In genomic region chr17:32827227-32827626, GRCh38 we compare ENCODE assay signal across 16 cellular contexts. TPM values are rescaled to one million over a fixed set of nuclear protein-coding genes. Genes with fewer than 3 reads are reported as not detected.
DNase-seq lines count a peak whose midpoint lies in the region; ATAC-seq lines count a peak whose summit lies in the region.
"Had no signal": no experiment of that assay in that cellular context is flagged by ENCODE, and none has a peak within 500 bp of the region (broad histone marks: within the 10 kb centered on the region; RNA-seq: fewer than 3 reads in every experiment).

No MANE protein-coding gene starts in this region.

- ATAC-seq in stimulated activated naive B cell treated with anti-CD40 and anti-IgM and Interleukin-4, amounts not matched to agents 10 μg/mL and 1 μg/mL and 100 μg/mL, for 72 hours (replicated peaks), result peak; percentile 41 to 44
- ATAC-seq in GM19035 (IDR thresholded peaks at IDR 0.05; ENCODE audit: unreplicated experiment), result no peak
- ATAC-seq in HG03439 (IDR thresholded peaks at IDR 0.05; ENCODE audit: unreplicated experiment), result no peak

- peak overlapping the region in 2 of 3 donors; percentile 46 to 80 for H3K27ac Mint-ChIP-seq in IgD-negative memory B cell
- H3K27ac Mint-ChIP-seq in stimulated activated naive B cell treated with anti-CD40 and anti-IgM and Interleukin-4, amounts not matched to agents 10 μg/mL and 1 μg/mL and 100 μg/mL, for 72 hours, result no peak overlapping the region
- H3K27ac Mint-ChIP-seq: activated CD4-positive, alpha-beta memory T cell treated with anti-CD3 and anti-CD28 coated beads for 36 hours; activated T-cell treated with anti-CD3 and anti-CD28 coated beads, Interleukin-2, amount 50 U/mL, for 24 hours; CD4-positive, CD25-positive, alpha-beta regulatory T cell; H9 had no signal

- H3K4me1 Mint-ChIP-seq in IgD-negative memory B cell, result peaks cover 32 to 37% (median 36%) of the 10 kb centered on the region in 3 donors
- H3K4me1 Mint-ChIP-seq in stimulated activated naive B cell treated with anti-CD40 and anti-IgM and Interleukin-4, amounts not matched to agents 10 μg/mL and 1 μg/mL and 100 μg/mL, for 72 hours, result peaks cover 10 to 28% of the 10 kb centered on the region in 2 donors

- H3K36me3 Mint-ChIP-seq in IgD-negative memory B cell, result no peaks in the 10 kb centered on the region
- H3K36me3 Mint-ChIP-seq in stimulated activated naive B cell treated with anti-CD40 and anti-IgM and Interleukin-4, amounts not matched to agents 10 μg/mL and 1 μg/mL and 100 μg/mL, for 72 hours, result no peaks in the 10 kb centered on the region
- H3K36me3 Mint-ChIP-seq: activated CD4-positive, alpha-beta memory T cell treated with anti-CD3 and anti-CD28 coated beads for 36 hours; CD4-positive, CD25-positive, alpha-beta regulatory T cell had no signal

- H3K27me3 Mint-ChIP-seq in IgD-negative memory B cell, result peaks cover 1% of the 10 kb centered on the region
- H3K27me3 Mint-ChIP-seq in stimulated activated naive B cell treated with anti-CD40 and anti-IgM and Interleukin-4, amounts not matched to agents 10 μg/mL and 1 μg/mL and 100 μg/mL, for 72 hours, result peaks cover 0 to 5% of the 10 kb centered on the region in 2 donors

- no peaks in the 10 kb centered on the region for H3K9me3 Mint-ChIP-seq in IgD-negative memory B cell
- H3K9me3 Mint-ChIP-seq in stimulated activated naive B cell treated with anti-CD40 and anti-IgM and Interleukin-4, amounts not matched to agents 10 μg/mL and 1 μg/mL and 100 μg/mL, for 72 hours, result no peaks in the 10 kb centered on the region
- H3K9me3 Mint-ChIP-seq: activated CD4-positive, alpha-beta memory T cell treated with anti-CD3 and anti-CD28 coated beads for 36 hours; activated T-cell treated with anti-CD3 and anti-CD28 coated beads, Interleukin-2, amount 50 U/mL, for 24 hours; CD4-positive, CD25-positive, alpha-beta regulatory T cell; H9 had no signal

- H3K4me3 Mint-ChIP-seq in IgD-negative memory B cell, result peak overlapping the region in 3 of 4 donors; percentile 43 to 90 (median 64)
- no peak overlapping the region for H3K4me3 Mint-ChIP-seq in stimulated activated naive B cell treated with anti-CD40 and anti-IgM and Interleukin-4, amounts not matched to agents 10 μg/mL and 1 μg/mL and 100 μg/mL, for 72 hours
- H3K4me3 Mint-ChIP-seq: activated CD4-positive, alpha-beta memory T cell treated with anti-CD3 and anti-CD28 coated beads for 36 hours; activated T-cell treated with anti-CD3 and anti-CD28 coated beads, Interleukin-2, amount 50 U/mL, for 24 hours; CD4-positive, CD25-positive, alpha-beta regulatory T cell; H9 had no signal

- peak; percentile 39 for DNase-seq in NCI-H2029 treated with DMSO at 0.1 percent for 48 hours (lab: John Stamatoyannopoulos, UW)
- no peak for DNase-seq in NCI-H2029 (lab: John Stamatoyannopoulos, UW)
- DNase-seq in cerebellar cortex (ENCODE audit: low spot score), result peak; percentile 3
- DNase-seq in stimulated activated naive B cell treated with anti-CD40 and anti-IgM and Interleukin-4, amounts not matched to agents 10 μg/mL and 1 μg/mL and 100 μg/mL, for 72 hours, result no peak
- DNase-seq in RKO (ENCODE audit: low spot score), result no peak
- DNase-seq: activated CD4-positive, alpha-beta memory T cell treated with anti-CD3 and anti-CD28 coated beads for 36 hours; activated naive CD4-positive, alpha-beta T cell treated with anti-CD3 and anti-CD28 coated beads, Interleukin-2, amount 50 U/mL, for 16 hours; activated T-cell treated with anti-CD3 and anti-CD28 coated beads, Interleukin-2, amount 50 U/mL, for 24 hours; CD4-positive, CD25-positive, alpha-beta regulatory T cell; cortex of kidney; H9; Karpas-422; spleen had no signal

RNA-seq across cellular contexts. Expression of gene MYO1D, which starts 49.7 kb away (rescaled TPM):
- 11.6 TPM for polyA plus RNA-seq in IgD-negative memory B cell

Comparison
In these comparisons a context has a peak if more than half of its experiments do, and no peak if none do; other contexts are left out.
1. DNase-seq: peak in NCI-H2029 treated with DMSO at 0.1 percent for 48 hours (single experiment) and cerebellar cortex (single experiment); none in NCI-H2029 (single experiment), stimulated activated naive B cell treated with anti-CD40 and anti-IgM and Interleukin-4, amounts not matched to agents 10 μg/mL and 1 μg/mL and 100 μg/mL, for 72 hours (single experiment) and RKO (single experiment).
2. H3K4me3 Mint-ChIP-seq: peak in IgD-negative memory B cell (3 of 4); none in stimulated activated naive B cell treated with anti-CD40 and anti-IgM and Interleukin-4, amounts not matched to agents 10 μg/mL and 1 μg/mL and 100 μg/mL, for 72 hours (0 of 2).
3. ATAC-seq: peak in stimulated activated naive B cell treated with anti-CD40 and anti-IgM and Interleukin-4, amounts not matched to agents 10 μg/mL and 1 μg/mL and 100 μg/mL, for 72 hours (2 of 2); none in GM19035 (single experiment) and HG03439 (single experiment).